10 cellular contexts compared by ENCODE assay signal in the genomic region with DNA sequence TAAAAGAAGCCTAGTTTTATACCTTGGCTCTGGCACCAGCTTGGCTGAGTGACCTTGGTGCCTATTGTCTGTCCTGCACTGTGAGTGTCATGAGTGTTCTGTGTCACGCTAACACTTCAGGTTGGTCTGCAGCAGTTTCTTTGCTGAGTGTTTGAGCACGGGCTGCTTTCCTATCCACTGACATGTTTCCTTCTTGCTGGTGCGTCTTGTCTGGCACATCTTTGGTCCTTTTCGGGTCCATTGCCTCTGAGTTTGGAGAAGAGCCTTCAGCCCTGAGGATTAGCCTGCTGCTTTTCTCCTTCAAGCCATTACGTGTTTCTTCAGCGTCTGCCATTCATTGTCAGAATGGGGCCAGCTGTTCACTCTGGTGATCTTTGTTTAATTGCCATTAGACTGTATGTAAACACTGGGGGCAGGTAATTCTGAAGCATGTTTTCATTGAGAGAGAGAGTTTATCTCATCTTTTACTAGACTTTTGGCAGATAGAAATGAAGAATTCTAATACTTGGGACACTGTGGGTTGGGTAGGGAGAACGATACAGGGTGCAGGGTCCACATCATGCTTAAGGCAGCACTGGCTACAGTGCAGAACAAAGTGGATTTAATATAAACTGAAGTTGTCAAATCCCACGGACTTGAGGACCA. TPM values are rescaled to one million over a fixed set of nuclear protein-coding genes. Genes with fewer than 3 reads are reported as not detected.
DNase-seq lines count a peak whose midpoint lies in the region; ATAC-seq and TF ChIP-seq lines count a peak whose summit lies in the region.
"Had no signal": no experiment of that assay in that cellular context is flagged by ENCODE, and none has a peak within 500 bp of the region (broad histone marks: within the 10 kb centered on the region; RNA-seq: fewer than 3 reads in every experiment).

No MANE protein-coding gene starts in this region.

- no peak for ATAC-seq in HG03378 (IDR thresholded peaks at IDR 0.05; ENCODE audit: unreplicated experiment)
- ATAC-seq in HG03521 (IDR thresholded peaks at IDR 0.05; ENCODE audit: unreplicated experiment): no peak
- ATAC-seq in HG03039 (IDR thresholded peaks at IDR 0.05; ENCODE audit: unreplicated experiment): no peak

- peak overlapping the region; percentile 35 to 70 for H3K27ac ChIP-seq in coronary artery
- H3K27ac ChIP-seq: Peyer's patch had no signal

- peak overlapping the region; percentile 42 for H3K4me3 ChIP-seq in coronary artery
- H3K4me3 ChIP-seq: Peyer's patch had no signal

- TF ChIP-seq CTCF in coronary artery (IDR thresholded peaks at IDR 0.05): no peak

- DNase-seq in COLO668 (lab: John Stamatoyannopoulos, UW; ENCODE audit: unreplicated experiment): peak; percentile 38
- DNase-seq in NCI-H2107 treated with DMSO at 0.1 percent for 48 hours (lab: John Stamatoyannopoulos, UW; ENCODE audit: unreplicated experiment): peak; percentile 2
- DNase-seq in coronary artery (ENCODE audit: low spot score): no peak
- DNase-seq in mucosa of gallbladder (ENCODE audit: low spot score): peak; percentile 38
- DNase-seq in superior temporal gyrus (ENCODE audit: extremely low spot score): no peak
- DNase-seq: activated T-cell treated with anti-CD3 and anti-CD28 coated beads, Interleukin-2, amount 50 U/mL, for 24 hours; Peyer's patch had no signal

RNA-seq across cellular contexts. Expression of a gene that starts 55.5 kb away (rescaled TPM):
- total RNA-seq in mucosa of gallbladder: 35.8 TPM

RNA-seq across cellular contexts. Expression of a gene that starts 57.4 kb away (rescaled TPM):
- total RNA-seq in mucosa of gallbladder: 29.7 TPM

Comparison
In these comparisons a context has a peak if more than half of its experiments do, and no peak if none do; other contexts are left out.
1. DNase-seq: peak in COLO668 (single experiment), NCI-H2107 treated with DMSO at 0.1 percent for 48 hours (single experiment) and mucosa of gallbladder (single experiment); none in coronary artery (single experiment) and superior temporal gyrus (single experiment).